8 cellular contexts compared by ENCODE assay signal in genomic region chr11:64649304-64649703, GRCh38. TPM values are rescaled to one million over a fixed set of nuclear protein-coding genes. Genes with fewer than 3 reads are reported as not detected.
DNase-seq lines count a peak whose midpoint lies in the region; ATAC-seq and TF ChIP-seq lines count a peak whose summit lies in the region.

No MANE protein-coding gene starts in this region.

- H3K27ac Mint-ChIP-seq in CD8-positive, alpha-beta T cell = no peak overlapping the region

- H3F3A ChIP-seq in MM.1S (ENCODE audit: insufficient read depth, low read length) = no peaks in the 10 kb centered on the region

- no peaks in the 10 kb centered on the region for H3K36me3 Mint-ChIP-seq in CD8-positive, alpha-beta T cell

- ATAC-seq in CD8-positive, alpha-beta T cell = no peak
- ATAC-seq in upper lobe of left lung (ENCODE audit: low FRiP score in 2 of 2) (no peak), HG03442 (IDR thresholded peaks at IDR 0.05; ENCODE audit: unreplicated experiment) (no peak)

- H3K4me3 Mint-ChIP-seq in CD8-positive, alpha-beta T cell = no peak overlapping the region

- TF ChIP-seq POLR2A in upper lobe of left lung (IDR thresholded peaks at IDR 0.05) = no peak

- no peak overlapping the region for H3K4me3 ChIP-seq in MM.1S (ENCODE audit: low read length)
- H3K4me3 ChIP-seq in osteoblast (ENCODE audit: insufficient read depth, low read length) = no peak overlapping the region
- no peak overlapping the region for H3K4me3 ChIP-seq in CD8-positive, alpha-beta T cell (ENCODE audit: low read depth, low read length)
- H3K4me3 ChIP-seq in upper lobe of left lung = no peak overlapping the region

- TF ChIP-seq EP300 in upper lobe of left lung (IDR thresholded peaks at IDR 0.05) = no peak

- H3K27ac ChIP-seq in MM.1S (ENCODE audit: low read length) (no peak overlapping the region), osteoblast (ENCODE audit: low read depth, low read length) (no peak overlapping the region), upper lobe of left lung (no peak overlapping the region)
- H3K27ac ChIP-seq in CD8-positive, alpha-beta T cell (ENCODE audit: low read depth, low read length) = no peak overlapping the region

- no peak overlapping the region for H3K9ac ChIP-seq in MM.1S (ENCODE audit: low read length)

- H3K9me3 Mint-ChIP-seq in CD8-positive, alpha-beta T cell = no peaks in the 10 kb centered on the region

- CTCF ChIA-PET in CD8-positive, alpha-beta T cell (lab: Charles Lee) = interaction anchor here (1.3 to 1.8 kb wide), 3 partner anchors 18 to 200 kb away, joined by 3 to 6 read pairs (median 4); no protein-coding TSS in a partner anchor

- H2AFZ ChIP-seq in MM.1S (ENCODE audit: low read length) (no peak overlapping the region), osteoblast (ENCODE audit: low read length) (no peak overlapping the region)

- peaks cover 79% of the 10 kb centered on the region for H3K27me3 ChIP-seq in MM.1S (replicated peaks; ENCODE audit: insufficient read depth, low read length)
- peaks cover 16% of the 10 kb centered on the region for H3K27me3 ChIP-seq in osteoblast (ENCODE audit: insufficient read depth, low read length)
- peaks cover 9% of the 10 kb centered on the region for H3K27me3 ChIP-seq in CD8-positive, alpha-beta T cell (ENCODE audit: insufficient read depth, low read length)
- H3K27me3 ChIP-seq in upper lobe of left lung = peaks cover 0 to 3% (median under 1%) of the 10 kb centered on the region in 4 donors

- H4K20me1 ChIP-seq in MM.1S (ENCODE audit: insufficient read depth, low read length) (no peaks in the 10 kb centered on the region), osteoblast (ENCODE audit: insufficient read depth, low read length) (peaks cover 81% of the 10 kb centered on the region)

- DNase-seq in DMS53 (lab: John Stamatoyannopoulos, UW) (peak; percentile 12), DMS53 treated with DMSO at 0.1 percent for 48 hours (lab: John Stamatoyannopoulos, UW; ENCODE audit: unreplicated experiment) (no peak), MM.1S (no peak), cerebellar cortex (ENCODE audit: low spot score) (peak; percentile 77), osteoblast (ENCODE audit: insufficient read length, low spot score, missing footprints) (peak; percentile 88), upper lobe of left lung (no peak)
- DNase-seq in CD8-positive, alpha-beta T cell = no peak

- H3K36me3 ChIP-seq in MM.1S (replicated peaks; ENCODE audit: insufficient read depth, low read length) (no peaks in the 10 kb centered on the region), osteoblast (ENCODE audit: insufficient read depth, low read length) (peaks cover 7% of the 10 kb centered on the region), upper lobe of left lung (no peaks in the 10 kb centered on the region)
- H3K36me3 ChIP-seq in CD8-positive, alpha-beta T cell (ENCODE audit: insufficient read depth, low read length) = no peaks in the 10 kb centered on the region

- H3K4me1 ChIP-seq in MM.1S (ENCODE audit: low read length) = no peaks in the 10 kb centered on the region
- H3K4me1 ChIP-seq in osteoblast (ENCODE audit: insufficient read depth, low read length) = peaks cover 3% of the 10 kb centered on the region
- H3K4me1 ChIP-seq in CD8-positive, alpha-beta T cell (ENCODE audit: insufficient read depth, low read length) = no peaks in the 10 kb centered on the region
- peaks cover 0 to under 1% (median 0%) of the 10 kb centered on the region in 4 donors for H3K4me1 ChIP-seq in upper lobe of left lung

- no peaks in the 10 kb centered on the region for H3K9me2 ChIP-seq in MM.1S (replicated peaks; ENCODE audit: insufficient read depth, low read length)

- TF ChIP-seq CTCF in MM.1S (IDR thresholded peaks at IDR 0.05; ENCODE audit: low read length) (peak; percentile 46), osteoblast (IDR thresholded peaks at IDR 0.05; ENCODE audit: extremely low read depth, low read depth, low read length) (peak; percentile 55), upper lobe of left lung (IDR thresholded peaks at IDR 0.05) (peak in 3 of 6 experiments; percentile 6 to 19 (median 11))
- no peak for TF ChIP-seq CTCF in CD8-positive, alpha-beta T cell (IDR thresholded peaks at IDR 0.05)

- 24 to 100% methylated on average over 1 to 6 of the region's 6 CpGs for WGBS in upper lobe of left lung, 2 donors

- H3K79me2 ChIP-seq in MM.1S (ENCODE audit: low read length) (no peaks in the 10 kb centered on the region), osteoblast (ENCODE audit: insufficient read depth, low read length) (no peaks in the 10 kb centered on the region)

- no peaks in the 10 kb centered on the region for H3K9me3 ChIP-seq in MM.1S (replicated peaks; ENCODE audit: insufficient read depth, low read length)
- H3K9me3 ChIP-seq in osteoblast (ENCODE audit: low read depth, low read length) = no peaks in the 10 kb centered on the region
- no peaks in the 10 kb centered on the region for H3K9me3 ChIP-seq in CD8-positive, alpha-beta T cell (ENCODE audit: low read length)
- no peaks in the 10 kb centered on the region for H3K9me3 ChIP-seq in upper lobe of left lung

- no peak overlapping the region for H3K4me2 ChIP-seq in MM.1S (ENCODE audit: low read depth, low read length)
- no peak overlapping the region for H3K4me2 ChIP-seq in osteoblast (ENCODE audit: insufficient read depth, low read length)

- H3K27me3 Mint-ChIP-seq in CD8-positive, alpha-beta T cell (ENCODE audit: low read depth) = peaks cover 32% of the 10 kb centered on the region

- intact Hi-C loops in CD8-positive, alpha-beta T cell (cut with DNase I, micrococcal nuclease) = no loop called here

- no peaks in the 10 kb centered on the region for H3K4me1 Mint-ChIP-seq in CD8-positive, alpha-beta T cell (ENCODE audit: low read depth)

- POLR2A ChIA-PET in CD8-positive, alpha-beta T cell (lab: Charles Lee) = no interaction called here

RNA-seq across cellular contexts. Expression of gene SLC22A12, which starts 58.3 kb away (rescaled TPM):
- total RNA-seq in osteoblast = not detected in 2 replicates
- total RNA-seq in CD8-positive, alpha-beta T cell = not detected
- total RNA-seq in upper lobe of left lung = not detected

Comparison
In these comparisons a context has a peak if more than half of its experiments do, and no peak if none do; other contexts are left out.
1. DNase-seq: peak in DMS53 (single experiment), cerebellar cortex (single experiment) and osteoblast (single experiment); none in DMS53 treated with DMSO at 0.1 percent for 48 hours (single experiment), MM.1S (single experiment), CD8-positive, alpha-beta T cell (0 of 7) and upper lobe of left lung (0 of 2).